21 cellular contexts compared by ENCODE assay signal in the genomic region with DNA sequence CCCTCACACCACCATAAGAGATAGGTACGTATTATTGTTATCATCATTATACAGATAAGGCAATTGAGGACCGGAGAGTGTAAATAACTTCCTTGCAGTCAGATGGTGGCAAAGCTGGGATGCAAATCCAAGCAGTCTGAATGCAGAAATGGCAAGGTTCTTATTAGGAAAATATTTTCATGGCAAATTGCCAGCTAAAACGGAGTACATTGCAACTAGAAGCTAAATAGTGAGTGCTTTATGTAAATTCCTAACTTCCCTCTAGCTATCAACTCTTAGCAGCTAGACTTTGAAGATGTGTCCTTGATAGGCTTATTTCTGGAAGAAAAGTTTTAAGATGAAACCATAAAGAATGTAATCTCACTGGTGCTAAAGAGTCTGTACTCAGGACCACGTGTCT.
"Had no signal": no experiment of that assay in that cellular context is flagged by ENCODE, and none has a peak within 500 bp of the region (broad histone marks: within the 10 kb centered on the region; RNA-seq: fewer than 3 reads in every experiment).

No MANE protein-coding gene starts in this region.

- H3K36me3 ChIP-seq: colonic mucosa, heart right ventricle, pancreas, prostate gland, right atrium auricular region, stomach, tibial nerve had no signal

- H3K4me3 ChIP-seq: colonic mucosa, heart right ventricle, pancreas, prostate gland, right atrium auricular region, stomach, tibial nerve had no signal

- ATAC-seq: activated CD8-positive, alpha-beta T cell treated with anti-CD3 and anti-CD28 coated beads for 36 hours; activated naive CD8-positive, alpha-beta T cell treated with anti-CD3 and anti-CD28 coated beads, Interleukin-2, amount 50 U/mL, for 24 hours; heart right ventricle; naive thymus-derived CD4-positive, alpha-beta T cell; pancreas; stimulated activated naive B cell treated with anti-CD40 and anti-IgM and Interleukin-4, amounts not matched to agents 10 μg/mL and 1 μg/mL and 100 μg/mL, for 72 hours had no signal

- H3K4me1 ChIP-seq: colonic mucosa, heart right ventricle, pancreas, prostate gland, right atrium auricular region, stomach, tibial nerve had no signal

- DNase-seq: activated B cell treated with CpG ODN at 0.5 μM for 24 hours; activated CD4-positive, alpha-beta T cell treated with anti-CD3 and anti-CD28 coated beads, Interleukin-2, amount 50 U/mL, for 1 hour; activated CD8-positive, alpha-beta T cell treated with anti-CD3 and anti-CD28 coated beads for 36 hours; activated naive CD8-positive, alpha-beta T cell treated with anti-CD3 and anti-CD28 coated beads, Interleukin-2, amount 50 U/mL, for 24 hours; activated T-cell treated with anti-CD3 and anti-CD28 coated beads, Interleukin-2, amount 50 U/mL, for 48 hours; anterior cingulate cortex; colonic mucosa; foreskin fibroblast; heart right ventricle; islet precursor cell; midbrain; naive thymus-derived CD4-positive, alpha-beta T cell; pancreas; stimulated activated CD4-positive, alpha-beta T cell treated with anti-CD3 and anti-CD28 coated beads, Interleukin-15, amount 100 ng/mL, for 24 hours; stimulated activated CD4-positive, alpha-beta T cell treated with anti-CD3 and anti-CD28 coated beads, Interleukin-2, amount 100 ng/mL, for 24 hours; stimulated activated naive B cell treated with anti-CD40 and anti-IgM and Interleukin-4, amounts not matched to agents 10 μg/mL and 1 μg/mL and 100 μg/mL, for 72 hours; stomach; T-helper 1 cell had no signal

- H3K27me3 ChIP-seq: colonic mucosa, heart right ventricle, pancreas, right atrium auricular region, stomach, tibial nerve had no signal

- H3K27ac ChIP-seq: colonic mucosa, heart right ventricle, pancreas, prostate gland, right atrium auricular region, stomach, tibial nerve had no signal

- H3K9me3 ChIP-seq: colonic mucosa, pancreas, prostate gland had no signal
